Comparison of ENCODE assay signal across 17 cellular contexts in genomic region chr10:10223129-10223528, GRCh38.
DNase-seq lines count a peak whose midpoint lies in the region; ATAC-seq, FAIRE-seq and TF ChIP-seq lines count a peak whose summit lies in the region.
"Had no signal": no experiment of that assay in that cellular context is flagged by ENCODE, and none has a peak within 500 bp of the region (broad histone marks: within the 10 kb centered on the region; RNA-seq: fewer than 3 reads in every experiment).

No MANE protein-coding gene starts in this region.

- H3K4me1 ChIP-seq in astrocyte (ENCODE audit: insufficient read depth, low read length) (no peaks in the 10 kb centered on the region), hepatocyte (ENCODE audit: insufficient read depth) (no peaks in the 10 kb centered on the region)
- H3K4me1 ChIP-seq: BE2C had no signal

- H3K9me3 ChIP-seq in astrocyte (ENCODE audit: insufficient read depth, low read depth, low read length) (no peaks in the 10 kb centered on the region), hepatocyte (ENCODE audit: low read depth) (no peaks in the 10 kb centered on the region)
- H3K9me3 ChIP-seq: BE2C had no signal

- H3K27me3 Mint-ChIP-seq in astrocyte (ENCODE audit: low read depth, unreplicated experiment) = no peaks in the 10 kb centered on the region
- no peaks in the 10 kb centered on the region for H3K27me3 Mint-ChIP-seq in osteocyte (ENCODE audit: unreplicated experiment)
- H3K27me3 Mint-ChIP-seq in type B pancreatic cell = no peaks in the 10 kb centered on the region
- peaks cover 2% of the 10 kb centered on the region for H3K27me3 Mint-ChIP-seq in activated CD4-positive, alpha-beta T cell treated with anti-CD3 and anti-CD28 coated beads for 36 hours
- H3K27me3 Mint-ChIP-seq: CD4-positive, alpha-beta memory T cell had no signal

- H3K36me3 ChIP-seq in astrocyte (ENCODE audit: insufficient read depth, low read length) (no peaks in the 10 kb centered on the region), hepatocyte (replicated peaks; ENCODE audit: insufficient read depth, low read depth) (no peaks in the 10 kb centered on the region)
- H3K36me3 ChIP-seq: BE2C had no signal

- DNase-seq in astrocyte (ENCODE audit: low read depth) = no peak
- DNase-seq in hepatocyte (ENCODE audit: low spot score) = no peak
- no peak for DNase-seq in osteocyte (ENCODE audit: extremely low spot score, unreplicated experiment)
- no peak for DNase-seq in type B pancreatic cell (ENCODE audit: extremely low spot score, unreplicated experiment)
- DNase-seq in activated CD4-positive, alpha-beta T cell treated with anti-CD3 and anti-CD28 coated beads for 36 hours = no peak
- DNase-seq: BE2C; CD4-positive, alpha-beta memory T cell; DMS79 had no signal

- intact Hi-C loops in activated CD4-positive, alpha-beta T cell treated with anti-CD3 and anti-CD28 coated beads for 36 hours (cut with DNase I, micrococcal nuclease) = no loop called here

- CTCF ChIA-PET in activated CD4-positive, alpha-beta T cell treated with anti-CD3 and anti-CD28 coated beads for 36 hours (lab: Charles Lee) = no interaction called here

- ATAC-seq in HG02938 (IDR thresholded peaks at IDR 0.05; ENCODE audit: unreplicated experiment) (no peak), GM21619 (IDR thresholded peaks at IDR 0.05; ENCODE audit: unreplicated experiment) (no peak)
- ATAC-seq in activated CD4-positive, alpha-beta T cell treated with anti-CD3 and anti-CD28 coated beads for 36 hours = no peak
- ATAC-seq: HCT116 had no signal

- no peak overlapping the region for H3K4me3 ChIP-seq in astrocyte (ENCODE audit: insufficient read depth, low read depth, low read length)
- H3K4me3 ChIP-seq in hepatocyte = no peak overlapping the region

- H3K27ac Mint-ChIP-seq in astrocyte (ENCODE audit: unreplicated experiment) = peak overlapping the region; percentile 96
- H3K27ac Mint-ChIP-seq in osteocyte (ENCODE audit: unreplicated experiment) = peak overlapping the region; percentile 81
- peak overlapping the region; percentile 40 for H3K27ac Mint-ChIP-seq in type B pancreatic cell
- no peak overlapping the region for H3K27ac Mint-ChIP-seq in activated CD4-positive, alpha-beta T cell treated with anti-CD3 and anti-CD28 coated beads for 36 hours
- H3K27ac Mint-ChIP-seq: CD4-positive, alpha-beta memory T cell had no signal

- no peak overlapping the region for H2AFZ ChIP-seq in astrocyte (ENCODE audit: low read depth, low read length)
- H2AFZ ChIP-seq in hepatocyte = no peak overlapping the region

- H3K27me3 ChIP-seq in astrocyte (ENCODE audit: insufficient read depth, low read length) (no peaks in the 10 kb centered on the region), hepatocyte (no peaks in the 10 kb centered on the region)
- H3K27me3 ChIP-seq: BE2C had no signal

- H3K36me3 Mint-ChIP-seq in astrocyte (ENCODE audit: low read depth, unreplicated experiment) = no peaks in the 10 kb centered on the region
- H3K36me3 Mint-ChIP-seq in osteocyte (ENCODE audit: unreplicated experiment) = no peaks in the 10 kb centered on the region
- no peaks in the 10 kb centered on the region for H3K36me3 Mint-ChIP-seq in type B pancreatic cell
- H3K36me3 Mint-ChIP-seq in activated CD4-positive, alpha-beta T cell treated with anti-CD3 and anti-CD28 coated beads for 36 hours (ENCODE audit: low read depth) = no peaks in the 10 kb centered on the region
- H3K36me3 Mint-ChIP-seq: CD4-positive, alpha-beta memory T cell had no signal

- WGBS in hepatocyte (ENCODE audit: low lambda C conversion rate, missing lambda C conversion rate) = 90% methylated on average over 3 of the region's 3 CpGs

- no peaks in the 10 kb centered on the region for H3K9me3 Mint-ChIP-seq in astrocyte (ENCODE audit: unreplicated experiment)
- no peaks in the 10 kb centered on the region for H3K9me3 Mint-ChIP-seq in osteocyte (ENCODE audit: unreplicated experiment)
- H3K9me3 Mint-ChIP-seq in type B pancreatic cell = peaks cover 7% of the 10 kb centered on the region
- H3K9me3 Mint-ChIP-seq in activated CD4-positive, alpha-beta T cell treated with anti-CD3 and anti-CD28 coated beads for 36 hours (ENCODE audit: low read depth) = no peaks in the 10 kb centered on the region

- FAIRE-seq in astrocyte (lab: Jason Lieb, UNC) = no peak
- FAIRE-seq: A204.1, GM12891, GM19239, H54 had no signal

- H3K4me2 ChIP-seq in astrocyte (ENCODE audit: low read length) (no peak overlapping the region), hepatocyte (no peak overlapping the region)

- no peak overlapping the region for H3K9ac ChIP-seq in astrocyte (ENCODE audit: low read length)

- H3K4me1 Mint-ChIP-seq in astrocyte (ENCODE audit: low read depth, unreplicated experiment) (peaks cover 13% of the 10 kb centered on the region), osteocyte (ENCODE audit: unreplicated experiment) (peaks cover 10% of the 10 kb centered on the region), type B pancreatic cell (ENCODE audit: unreplicated experiment) (no peaks in the 10 kb centered on the region)
- no peaks in the 10 kb centered on the region for H3K4me1 Mint-ChIP-seq in activated CD4-positive, alpha-beta T cell treated with anti-CD3 and anti-CD28 coated beads for 36 hours
- H3K4me1 Mint-ChIP-seq: CD4-positive, alpha-beta memory T cell had no signal

- H3K79me2 ChIP-seq in astrocyte (ENCODE audit: insufficient read depth, low read length) (no peaks in the 10 kb centered on the region), hepatocyte (no peaks in the 10 kb centered on the region)

- no peaks in the 10 kb centered on the region for H4K20me1 ChIP-seq in astrocyte (ENCODE audit: insufficient read depth, low read length)
- no peaks in the 10 kb centered on the region for H4K20me1 ChIP-seq in hepatocyte (ENCODE audit: insufficient read depth, poor library complexity, severe bottlenecking)

- POLR2A ChIA-PET in activated CD4-positive, alpha-beta T cell treated with anti-CD3 and anti-CD28 coated beads for 36 hours (lab: Charles Lee) = interaction anchor here (0.6 kb wide), 1 partner anchor 223 kb away, joined by 3 read pairs; no protein-coding TSS in a partner anchor

- H3K27ac ChIP-seq in astrocyte (ENCODE audit: low read depth, low read length) (peak overlapping the region; percentile 55), hepatocyte (peak overlapping the region; percentile 63)
- H3K27ac ChIP-seq: C4-2B, HL-60 had no signal

- H3K4me3 Mint-ChIP-seq in astrocyte (ENCODE audit: unreplicated experiment) (no peak overlapping the region), osteocyte (ENCODE audit: unreplicated experiment) (no peak overlapping the region), type B pancreatic cell (no peak overlapping the region)
- no peak overlapping the region for H3K4me3 Mint-ChIP-seq in activated CD4-positive, alpha-beta T cell treated with anti-CD3 and anti-CD28 coated beads for 36 hours
- H3K4me3 Mint-ChIP-seq: CD4-positive, alpha-beta memory T cell had no signal

- H3K9me2 ChIP-seq in hepatocyte (replicated peaks; ENCODE audit: insufficient read depth) = no peaks in the 10 kb centered on the region

- TF ChIP-seq CTCF in astrocyte (IDR thresholded peaks at IDR 0.05; ENCODE audit: insufficient read depth, low read depth, low read length) (no peak), hepatocyte (IDR thresholded peaks at IDR 0.05; ENCODE audit: poor library complexity) (no peak), osteocyte (IDR thresholded peaks at IDR 0.05) (no peak), type B pancreatic cell (conservative IDR thresholded peaks at IDR 0.05) (no peak)
